Comparison of ENCODE assay signal across 8 cellular contexts in genomic region chr3:56556908-56557814, GRCh38. TPM values are rescaled to one million over a fixed set of nuclear protein-coding genes. Genes with fewer than 3 reads are reported as not detected.
DNase-seq lines count a peak whose midpoint lies in the region; ATAC-seq and TF ChIP-seq lines count a peak whose summit lies in the region.

TSS of gene CCDC66 (plus strand) at chr3:56557175. CDS start at chr3:56557243, 68 bp downstream.

- no peaks in the 10 kb centered on the region for H3K9me3 Mint-ChIP-seq in activated B cell treated with CpG ODN at 0.5 μM for 24 hours

- ATAC-seq in HG03196 (IDR thresholded peaks at IDR 0.05; ENCODE audit: unreplicated experiment) (peak; percentile 100), activated B cell treated with CpG ODN at 0.5 μM for 24 hours (ENCODE audit: low read depth) (peak; percentile 98)

- H3K4me1 Mint-ChIP-seq in activated B cell treated with CpG ODN at 0.5 μM for 24 hours = peaks cover 20% of the 10 kb centered on the region

- TF ChIP-seq CTCF in AG09319 (IDR thresholded peaks at IDR 0.05; ENCODE audit: low read depth, low read length) (peak; percentile 65), activated B cell treated with CpG ODN at 0.5 μM for 24 hours (IDR thresholded peaks at IDR 0.05) (no peak)

- peaks cover 27% of the 10 kb centered on the region for H3K36me3 Mint-ChIP-seq in activated B cell treated with CpG ODN at 0.5 μM for 24 hours (ENCODE audit: low read depth)

- H3K27ac ChIP-seq in caudate nucleus (ENCODE audit: low read depth, low read length) = peak within 1 kb of the TSS; percentile 77

- POLR2A ChIA-PET in activated B cell treated with CpG ODN at 0.5 μM for 24 hours (lab: Charles Lee) = interaction anchor here (0.6 to 1.8 kb wide), 6 partner anchors 125 to 1811 kb away, joined by 3 to 6 read pairs (median 4); partner anchors contain the start of genes APPL1, ARF4 and TASOR

- peak within 1 kb of the TSS; percentile 97 for H3K27ac Mint-ChIP-seq in activated B cell treated with CpG ODN at 0.5 μM for 24 hours

- CTCF ChIA-PET in activated B cell treated with CpG ODN at 0.5 μM for 24 hours (lab: Charles Lee) = no interaction called here

- no peaks in the 10 kb centered on the region for H3K27me3 Mint-ChIP-seq in activated B cell treated with CpG ODN at 0.5 μM for 24 hours

- peak within 1 kb of the TSS; percentile 98 for H3K4me3 Mint-ChIP-seq in activated B cell treated with CpG ODN at 0.5 μM for 24 hours

- intact Hi-C loops in activated B cell treated with CpG ODN at 0.5 μM for 24 hours (cut with micrococcal nuclease) = loop anchor here (1.0 to 10.0 kb wide), 4 partner anchors 242 to 1038 kb away; partner anchors contain the start of genes APPL1 and ARF4

- in situ Hi-C loops in GM18951 (cut with MboI; ENCODE audit: low sequenced_read_pairs, unreplicated experiment) = no loop called here

- peak; percentile 89 for DNase-seq in AG09319 (ENCODE audit: extremely low read depth, low read depth)
- peak; percentile 86 for DNase-seq in NCI-H226
- DNase-seq in activated B cell treated with CpG ODN at 0.5 μM for 24 hours = peak; percentile 84
- peak; percentile 43 to 96 (median 90) for DNase-seq in caudate nucleus (lab: John Stamatoyannopoulos, UW)
- peak; percentile 95 for DNase-seq in iris pigment epithelial cell (ENCODE audit: low read depth)
- peak; percentile 85 to 91 for DNase-seq in stimulated activated CD4-positive, alpha-beta T cell treated with anti-CD3 and anti-CD28 coated beads, Interleukin-12 subunit alpha, Interleukin-12 subunit beta, amount 100 ng/mL, for 24 hours (ENCODE audit: low read depth in 2 of 2)

- TF ChIP-seq POLR2A in GM18951 (IDR thresholded peaks at IDR 0.05; ENCODE audit: extremely low read depth, insufficient read depth, insufficient read length) = peak; percentile 89

RNA-seq across cellular contexts. Expression of gene CCDC66, which starts in this region (rescaled TPM):
- total RNA-seq in activated B cell treated with CpG ODN at 0.5 μM for 24 hours = 29.1 and 34.9 TPM in 2 replicates

Comparison
In these comparisons a context has a peak if more than half of its experiments do, and no peak if none do; other contexts are left out.
1. Peak in every context shown above with its lines: DNase-seq, ATAC-seq and H3K27ac ChIP-seq.